Comparison of ENCODE assay signal across 10 cellular contexts in genomic region chr15:78004222-78004727, GRCh38.
DNase-seq lines count a peak whose midpoint lies in the region; ATAC-seq lines count a peak whose summit lies in the region.
"Had no signal": no experiment of that assay in that cellular context is flagged by ENCODE, and none has a peak within 500 bp of the region (broad histone marks: within the 10 kb centered on the region; RNA-seq: fewer than 3 reads in every experiment).

No MANE protein-coding gene starts in this region.

- ATAC-seq in activated T-cell treated with anti-CD3 and anti-CD28 coated beads, Interleukin-2, amount 50 U/mL, for 72 hours (replicated peaks in 1 of 2): peak in 1 of 2 donors; percentile 54
- ATAC-seq in HG02981 (IDR thresholded peaks at IDR 0.05; ENCODE audit: unreplicated experiment): peak; percentile 46
- ATAC-seq in GM21619 (IDR thresholded peaks at IDR 0.05; ENCODE audit: unreplicated experiment): no peak
- ATAC-seq in GM21737 (IDR thresholded peaks at IDR 0.05; ENCODE audit: unreplicated experiment): no peak

- H3K27ac Mint-ChIP-seq in activated T-cell treated with anti-CD3 and anti-CD28 coated beads, Interleukin-2, amount 50 U/mL, for 72 hours: peak overlapping the region; percentile 92

- H3K27me3 ChIP-seq in stomach smooth muscle (ENCODE audit: control insufficient read depth in 1 of 2, insufficient read depth in 2 of 2, low read length in 2 of 2): no peaks in the 10 kb centered on the region
- H3K27me3 ChIP-seq: esophagus squamous epithelium had no signal

- no peaks in the 10 kb centered on the region for H3K27me3 Mint-ChIP-seq in activated T-cell treated with anti-CD3 and anti-CD28 coated beads, Interleukin-2, amount 50 U/mL, for 72 hours (ENCODE audit: low read depth)

- no peaks in the 10 kb centered on the region for H3K9me3 ChIP-seq in stomach smooth muscle (ENCODE audit: control insufficient read depth in 2 of 2, low read length in 2 of 2)
- H3K9me3 ChIP-seq: esophagus squamous epithelium had no signal

- peaks cover 30% of the 10 kb centered on the region for H3K4me1 Mint-ChIP-seq in activated T-cell treated with anti-CD3 and anti-CD28 coated beads, Interleukin-2, amount 50 U/mL, for 72 hours (ENCODE audit: low read depth)

- no peak overlapping the region for H3K4me3 Mint-ChIP-seq in activated T-cell treated with anti-CD3 and anti-CD28 coated beads, Interleukin-2, amount 50 U/mL, for 72 hours

- peak overlapping the region; percentile 55 for H3K27ac ChIP-seq in stomach smooth muscle (ENCODE audit: low read length)

- peaks cover 9 to 21% of the 10 kb centered on the region in 2 donors for H3K36me3 ChIP-seq in stomach smooth muscle (ENCODE audit: control insufficient read depth in 2 of 2, insufficient read depth in 2 of 2, low read length in 2 of 2)

- no peak overlapping the region for H3K4me3 ChIP-seq in stomach smooth muscle (ENCODE audit: low read length in 2 of 2)
- H3K4me3 ChIP-seq: esophagus squamous epithelium had no signal

- H3K4me1 ChIP-seq in stomach smooth muscle (ENCODE audit: control insufficient read depth, insufficient read depth, low read length): peaks cover 57% of the 10 kb centered on the region

- H3K9me3 Mint-ChIP-seq in activated T-cell treated with anti-CD3 and anti-CD28 coated beads, Interleukin-2, amount 50 U/mL, for 72 hours: no peaks in the 10 kb centered on the region

- peak overlapping the region in 1 of 2 donors; percentile 42 for H3K9ac ChIP-seq in stomach smooth muscle (ENCODE audit: low read length in 2 of 2)

- DNase-seq in activated T-cell treated with anti-CD3 and anti-CD28 coated beads, Interleukin-2, amount 50 U/mL, for 72 hours: peak in 1 of 2 donors; percentile 23
- DNase-seq in activated T-cell treated with anti-CD3 and anti-CD28 coated beads for 4 hours: no peak
- DNase-seq in left kidney (ENCODE audit: low read depth, low spot score): peak; percentile 71
- DNase-seq in NCI-H446 treated with DMSO at 0.1 percent for 48 hours (lab: John Stamatoyannopoulos, UW): no peak
- DNase-seq: esophagus squamous epithelium, GF-D8 had no signal

- peaks cover 0 to 27% of the 10 kb centered on the region in 2 donors for H3K36me3 Mint-ChIP-seq in activated T-cell treated with anti-CD3 and anti-CD28 coated beads, Interleukin-2, amount 50 U/mL, for 72 hours (ENCODE audit: insufficient read depth in 2 of 2)
